ENCODE assay signal across 8 cellular contexts in the genomic region with DNA sequence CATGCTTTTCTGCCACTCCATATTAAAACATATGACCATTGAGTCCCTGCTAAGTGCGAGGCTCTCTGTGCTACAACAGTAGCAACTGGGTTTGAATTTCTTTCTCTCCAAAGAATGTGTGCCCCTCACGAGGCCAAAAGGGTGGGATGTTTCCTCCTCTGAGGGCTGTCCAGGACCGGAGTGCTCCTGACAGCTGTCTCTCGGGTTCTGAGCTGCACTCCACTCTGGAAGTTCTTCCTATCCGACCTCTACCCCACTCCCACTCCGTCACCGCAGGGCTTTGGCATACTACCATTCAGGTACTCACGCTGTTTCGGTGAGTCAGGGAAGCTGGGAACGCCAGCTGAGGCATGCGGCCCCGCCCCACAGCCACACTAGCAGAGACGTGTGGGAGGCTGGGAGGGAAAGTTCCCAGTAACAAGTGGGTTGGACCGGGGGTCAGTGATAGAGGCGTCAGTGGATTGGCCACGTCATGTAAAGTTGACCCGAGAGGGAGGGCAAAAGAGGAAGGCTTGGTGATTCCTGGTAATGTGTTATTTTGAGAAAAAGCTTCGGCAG. TPM values are rescaled to one million over a fixed set of nuclear protein-coding genes. Genes with fewer than 3 reads are reported as not detected.
DNase-seq lines count a peak whose midpoint lies in the region; ATAC-seq and TF ChIP-seq lines count a peak whose summit lies in the region.

No MANE protein-coding gene starts in this region.

- H3K9me3 ChIP-seq in BE2C (no peaks in the 10 kb centered on the region), HCT116 (ENCODE audit: control insufficient read depth in 1 of 2, insufficient read depth in 1 of 2, low read depth in 1 of 2, low read length in 2 of 2) (no peaks in the 10 kb centered on the region)

- DNase-seq in BE2C (peak; percentile 67), HCT116 (ENCODE audit: low read depth, low spot score) (peak; percentile 92), NCI-H748 treated with DMSO at 0.1 percent for 48 hours (lab: John Stamatoyannopoulos, UW) (peak; percentile 43), epithelial cell of proximal tubule (ENCODE audit: low read depth) (peak; percentile 87), mucosa of gallbladder (ENCODE audit: low spot score) (peak; percentile 89)
- peak in 2 of 3 experiments; percentile 38 to 45 for DNase-seq in activated CD8-positive, alpha-beta memory T cell treated with anti-CD3 and anti-CD28 coated beads for 48 hours (ENCODE audit: low read depth in 2 of 3, low spot score in 2 of 3)
- DNase-seq in stimulated activated effector memory CD8-positive, alpha-beta T cell treated with anti-CD3 and anti-CD28 coated beads, Interleukin-12 subunit alpha, Interleukin-12 subunit beta, amount 100 ng/mL, for 72 hours (ENCODE audit: low spot score in 2 of 2) = peak; percentile 44 to 71

- H4K20me1 ChIP-seq in HCT116 (ENCODE audit: insufficient read depth) = no peaks in the 10 kb centered on the region

- peak overlapping the region; percentile 98 for H3K4me3 Mint-ChIP-seq in stimulated activated effector memory CD8-positive, alpha-beta T cell treated with anti-CD3 and anti-CD28 coated beads, Interleukin-12 subunit alpha, Interleukin-12 subunit beta, amount 100 ng/mL, for 72 hours

- no peak overlapping the region for H2AFZ ChIP-seq in HCT116 (ENCODE audit: low read depth, low read length, poor library complexity, severe bottlenecking)

- peak overlapping the region; percentile 99 for H3K27ac Mint-ChIP-seq in stimulated activated effector memory CD8-positive, alpha-beta T cell treated with anti-CD3 and anti-CD28 coated beads, Interleukin-12 subunit alpha, Interleukin-12 subunit beta, amount 100 ng/mL, for 72 hours

- TF ChIP-seq POLR2A in HCT116 (IDR thresholded peaks at IDR 0.05; ENCODE audit: borderline replicate concordance, extremely low read depth, insufficient read depth, insufficient read length) = no peak

- POLR2A ChIA-PET in HCT116 (lab: Charles Lee) = interaction anchor here (0.8 to 1.1 kb wide), 4 partner anchors 10 to 59 kb away, joined by 3 to 4 read pairs (median 4); partner anchors contain the start of gene KRTCAP2

- H3K4me3 ChIP-seq in BE2C (ENCODE audit: low read depth, low read length) = peak overlapping the region; percentile 95
- H3K4me3 ChIP-seq in HCT116 (replicated peaks in 1 of 2; ENCODE audit: low read depth in 1 of 2, low read length in 2 of 2) = peak overlapping the region; percentile 77 to 88
- H3K4me3 ChIP-seq in epithelial cell of proximal tubule (ENCODE audit: low read depth, low read length) = peak overlapping the region; percentile 87

- CTCF ChIA-PET in HCT116 (lab: Charles Lee) = interaction anchor here (1.6 to 2.2 kb wide), 3 partner anchors 33 to 50 kb away, joined by 5 to 10 read pairs (median 6); partner anchors contain the start of gene KRTCAP2

- H3K27ac ChIP-seq in HCT116 (ENCODE audit: low read depth, low read length) = peak overlapping the region; percentile 95

- intact Hi-C loops in HCT116 (cut with micrococcal nuclease) = loop anchor here (2.0 to 5.0 kb wide), 3 partner anchors 32 to 163 kb away; partner anchors contain the start of genes CKS1B and SHC1

- no peaks in the 10 kb centered on the region for H3K9me3 Mint-ChIP-seq in stimulated activated effector memory CD8-positive, alpha-beta T cell treated with anti-CD3 and anti-CD28 coated beads, Interleukin-12 subunit alpha, Interleukin-12 subunit beta, amount 100 ng/mL, for 72 hours

- H3K27me3 ChIP-seq in BE2C (no peaks in the 10 kb centered on the region), HCT116 (ENCODE audit: insufficient read depth, low read length) (no peaks in the 10 kb centered on the region)

- peaks cover 45% of the 10 kb centered on the region for H3K4me1 Mint-ChIP-seq in stimulated activated effector memory CD8-positive, alpha-beta T cell treated with anti-CD3 and anti-CD28 coated beads, Interleukin-12 subunit alpha, Interleukin-12 subunit beta, amount 100 ng/mL, for 72 hours

- peaks cover 59% of the 10 kb centered on the region for H3K36me3 Mint-ChIP-seq in stimulated activated effector memory CD8-positive, alpha-beta T cell treated with anti-CD3 and anti-CD28 coated beads, Interleukin-12 subunit alpha, Interleukin-12 subunit beta, amount 100 ng/mL, for 72 hours

- H3K4me1 ChIP-seq in BE2C (peaks cover 3% of the 10 kb centered on the region; the same call in 1 of the 2 replicates), HCT116 (ENCODE audit: control insufficient read depth in 1 of 2, insufficient read depth in 2 of 2, low read length in 2 of 2) (peaks cover 41 to 70% of the 10 kb centered on the region in 2 experiments)

- H3K4me2 ChIP-seq in HCT116 (ENCODE audit: low read length) = peak overlapping the region; percentile 89

- no peak for TF ChIP-seq CTCF in BE2C (IDR thresholded peaks at IDR 0.05; ENCODE audit: low read depth, low read length)
- TF ChIP-seq CTCF in HCT116 (IDR thresholded peaks at IDR 0.05 in 2 of 3, conservative IDR thresholded peaks at IDR 0.05 in 1 of 3; ENCODE audit: borderline replicate concordance in 1 of 3, insufficient read depth in 1 of 3, low read depth in 2 of 3, low read length in 2 of 3) = no peak
- TF ChIP-seq CTCF in epithelial cell of proximal tubule (conservative IDR thresholded peaks at IDR 0.05; ENCODE audit: low read depth, low read length) = no peak

- H3K36me3 ChIP-seq in BE2C (no peaks in the 10 kb centered on the region; the same call in 1 of the 2 replicates), HCT116 (ENCODE audit: control insufficient read depth in 1 of 2, insufficient read depth in 2 of 2, low read length in 2 of 2) (peaks cover 15 to 33% of the 10 kb centered on the region in 2 experiments; a peak in 3 of 4 replicates)

- RAD21 ChIA-PET in HCT116 (lab: Charles Lee; ENCODE audit: low non-redundant PET in 1 of 2, low total read pairs in 2 of 2, uncharacterized antibody in 2 of 2, unreplicated experiment in 2 of 2) = interaction anchor here in 1 of 2 experiments (1.3 kb wide), 1 partner anchor 32 kb away, joined by 5 read pairs; no protein-coding TSS in a partner anchor

- peaks cover 57% of the 10 kb centered on the region for H3K79me2 ChIP-seq in HCT116 (ENCODE audit: insufficient read depth, low read length)

- TSS peak; percentile 53 for BruUV-seq in HCT116 (replicated peaks; lab: Mats Ljungman, UMichigan)

- no peak for TF ChIP-seq RAD21 in HCT116 (IDR thresholded peaks at IDR 0.05; ENCODE audit: low read depth)

- H3K9ac ChIP-seq in HCT116 (ENCODE audit: low read length) = peak overlapping the region; percentile 97

- no peaks in the 10 kb centered on the region for H3K9me2 ChIP-seq in HCT116 (ENCODE audit: insufficient read depth)

- ATAC-seq in HCT116 = peak; percentile 71
- ATAC-seq in stimulated activated effector memory CD8-positive, alpha-beta T cell treated with anti-CD3 and anti-CD28 coated beads, Interleukin-12 subunit alpha, Interleukin-12 subunit beta, amount 100 ng/mL, for 72 hours = peak; percentile 69
- no peak for ATAC-seq in GM18873 (IDR thresholded peaks at IDR 0.05; ENCODE audit: low FRiP score, unreplicated experiment)

TF ChIP-seq in HCT116, 20 proteins besides CTCF, POLR2A, EP300 and RAD21:
- TF ChIP-seq YY1 (IDR thresholded peaks at IDR 0.05; ENCODE audit: extremely low read depth, insufficient replicate concordance, low read depth, low read length) = peak; percentile 45
- TF ChIP-seq FOSL1 (IDR thresholded peaks at IDR 0.05; ENCODE audit: low read depth) = no peak
- no peak for TF ChIP-seq SIN3A (IDR thresholded peaks at IDR 0.05; ENCODE audit: low read depth)
- TF ChIP-seq SRF (IDR thresholded peaks at IDR 0.05; ENCODE audit: low read depth) = no peak

RNA-seq across cellular contexts. Expression of gene SLC50A1, which starts 0.7 kb away (rescaled TPM):
- polyA plus RNA-seq in BE2C (2012; ENCODE audit: insufficient read depth, insufficient read length, low read depth) = 37.1 TPM
- total RNA-seq in HCT116 (2021; ENCODE audit: unreplicated experiment) (49.9 TPM), epithelial cell of proximal tubule (32.7 and 37.7 TPM in 2 replicates), mucosa of gallbladder (54.7 TPM)
- 60.4 and 63.6 TPM in 2 replicates for polyA plus RNA-seq in HCT116 (2012)

RNA-seq across cellular contexts. Expression of gene DPM3, which starts 5.4 kb away (rescaled TPM):
- 221 TPM for polyA plus RNA-seq in BE2C (2012; ENCODE audit: insufficient read depth, insufficient read length, low read depth)
- total RNA-seq in HCT116 (2021; ENCODE audit: unreplicated experiment) = 113 TPM
- 188 and 190 TPM in 2 replicates for polyA plus RNA-seq in HCT116 (2012)
- total RNA-seq in epithelial cell of proximal tubule = 28.6 and 77.8 TPM in 2 replicates
- 130 TPM for total RNA-seq in mucosa of gallbladder

RNA-seq across cellular contexts. Expression of gene EFNA1, which starts 7.3 kb away (rescaled TPM):
- 6.7 TPM for polyA plus RNA-seq in BE2C (2012; ENCODE audit: insufficient read depth, insufficient read length, low read depth)
- total RNA-seq in HCT116 (2021; ENCODE audit: unreplicated experiment) = 19.7 TPM
- 31.3 and 39.6 TPM in 2 replicates for polyA plus RNA-seq in HCT116 (2012)
- 26.3 and 45.3 TPM in 2 replicates for total RNA-seq in epithelial cell of proximal tubule
- total RNA-seq in mucosa of gallbladder = 100.0 TPM

RNA-seq across cellular contexts. Expression of gene KRTCAP2, which starts 38.2 kb away (rescaled TPM):
- 420 TPM for polyA plus RNA-seq in BE2C (2012; ENCODE audit: insufficient read depth, insufficient read length, low read depth)
- total RNA-seq in HCT116 (2021; ENCODE audit: unreplicated experiment) (143 TPM), epithelial cell of proximal tubule (170 and 193 TPM in 2 replicates), mucosa of gallbladder (158 TPM)
- polyA plus RNA-seq in HCT116 (2012) = 289 and 294 TPM in 2 replicates

RNA-seq across cellular contexts. Expression of gene TRIM46, which starts 38.7 kb away (rescaled TPM):
- polyA plus RNA-seq in BE2C (2012; ENCODE audit: insufficient read depth, insufficient read length, low read depth) = 25.0 TPM
- total RNA-seq in HCT116 (2021; ENCODE audit: unreplicated experiment) = 3.8 TPM
- 2.0 and 2.2 TPM in 2 replicates for polyA plus RNA-seq in HCT116 (2012)
- total RNA-seq in epithelial cell of proximal tubule = 3.4 and 9.4 TPM in 2 replicates
- 0.83 TPM for total RNA-seq in mucosa of gallbladder

Comparison
In these comparisons a context has a peak if more than half of its experiments do, and no peak if none do; other contexts are left out.
1. DNase-seq: peak in every context shown above with its lines; median percentile 92 in HCT116; 89 in mucosa of gallbladder; 87 in epithelial cell of proximal tubule; 67 in BE2C; 58 in stimulated activated effector memory CD8-positive, alpha-beta T cell treated with anti-CD3 and anti-CD28 coated beads, Interleukin-12 subunit alpha, Interleukin-12 subunit beta, amount 100 ng/mL, for 72 hours; 43 in NCI-H748 treated with DMSO at 0.1 percent for 48 hours; 42 in activated CD8-positive, alpha-beta memory T cell treated with anti-CD3 and anti-CD28 coated beads for 48 hours.